ENCODE assay signal across 16 cellular contexts in the genomic region with DNA sequence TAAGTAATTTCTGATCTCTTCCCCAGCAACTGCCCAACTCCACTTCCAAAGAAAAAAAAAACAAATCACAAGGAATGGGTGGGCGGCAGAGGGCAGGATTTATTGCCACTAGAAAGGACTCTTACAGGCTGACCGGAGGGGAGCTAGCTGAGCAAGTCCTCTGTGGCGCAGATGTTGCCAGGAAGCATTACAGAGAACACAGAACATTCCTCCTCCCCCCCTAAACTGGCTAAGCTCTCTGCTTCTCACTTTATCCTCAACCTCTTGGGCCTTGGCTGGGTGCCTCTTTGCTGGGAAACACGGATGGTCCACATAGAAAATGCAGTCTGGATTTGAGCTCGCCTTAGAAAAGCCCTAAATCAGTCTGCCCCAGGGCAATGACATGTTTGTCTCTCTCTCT. TPM values are rescaled to one million over a fixed set of nuclear protein-coding genes. Genes with fewer than 3 reads are reported as not detected.
DNase-seq lines count a peak whose midpoint lies in the region; ATAC-seq and TF ChIP-seq lines count a peak whose summit lies in the region.
"Had no signal": no experiment of that assay in that cellular context is flagged by ENCODE, and none has a peak within 500 bp of the region (broad histone marks: within the 10 kb centered on the region; RNA-seq: fewer than 3 reads in every experiment).

No MANE protein-coding gene starts in this region.

- no peak for TF ChIP-seq CTCF in fibroblast of lung (conservative IDR thresholded peaks at IDR 0.05 in 1 of 2, IDR thresholded peaks at IDR 0.05 in 1 of 2; ENCODE audit: low read depth in 1 of 2, low read length in 2 of 2)

- H3K4me1 ChIP-seq in fibroblast of lung (ENCODE audit: control insufficient read depth, extremely low read depth, insufficient read depth, low read length): no peaks in the 10 kb centered on the region
- no peaks in the 10 kb centered on the region for H3K4me1 ChIP-seq in mesenchymal stem cell (ENCODE audit: control insufficient read depth, insufficient read depth, low read depth, low read length)
- H3K4me1 ChIP-seq: pancreas had no signal

- 47% methylated on average over 5 of the region's 5 CpGs for WGBS in mesenchymal stem cell

- H3K79me1 ChIP-seq in mesenchymal stem cell (replicated peaks; ENCODE audit: low read length, poor library complexity, severe bottlenecking): no peaks in the 10 kb centered on the region

- no peaks in the 10 kb centered on the region for H4K20me1 ChIP-seq in fibroblast of lung (ENCODE audit: control insufficient read depth, extremely low read depth, insufficient read depth, low read length)

- no peak overlapping the region for H2AK5ac ChIP-seq in mesenchymal stem cell (ENCODE audit: low read length, severe bottlenecking)

- no peaks in the 10 kb centered on the region for H3K27me3 ChIP-seq in fibroblast of lung (ENCODE audit: control insufficient read depth, insufficient read depth, low read length)
- H3K27me3 ChIP-seq in mesenchymal stem cell (ENCODE audit: control insufficient read depth in 1 of 2, insufficient read depth in 1 of 2, low read length in 2 of 2): peaks cover 0 to 43% of the 10 kb centered on the region in 2 experiments
- H3K27me3 ChIP-seq: pancreas had no signal

- ATAC-seq in GM18498 (IDR thresholded peaks at IDR 0.05; ENCODE audit: unreplicated experiment) (no peak), HG03439 (IDR thresholded peaks at IDR 0.05; ENCODE audit: unreplicated experiment) (no peak)
- ATAC-seq: activated CD8-positive, alpha-beta memory T cell treated with anti-CD3 and anti-CD28 coated beads, Interleukin-2, amount 10 ng/mL, durations not matched to agents 7 days and 5 days; pancreas; PC-3; T-cell had no signal

- H2AFZ ChIP-seq in fibroblast of lung (ENCODE audit: low read length): no peak overlapping the region
- no peak overlapping the region for H2AFZ ChIP-seq in mesenchymal stem cell (ENCODE audit: low read depth, low read length)

- no peak overlapping the region for H2BK12ac ChIP-seq in mesenchymal stem cell (ENCODE audit: low read length in 2 of 2)

- H3K23ac ChIP-seq in mesenchymal stem cell (ENCODE audit: low read length in 2 of 2): no peak overlapping the region

- no peak overlapping the region for H4K8ac ChIP-seq in mesenchymal stem cell (ENCODE audit: low read length)

- H2BK15ac ChIP-seq in mesenchymal stem cell (ENCODE audit: low read depth, poor library complexity, severe bottlenecking): no peak overlapping the region

- H3K36me3 ChIP-seq in fibroblast of lung (ENCODE audit: control insufficient read depth, insufficient read depth, low read length) (no peaks in the 10 kb centered on the region), mesenchymal stem cell (ENCODE audit: control insufficient read depth in 1 of 2, insufficient read depth in 2 of 2, low read depth in 1 of 2, low read length in 2 of 2) (no peaks in the 10 kb centered on the region)
- H3K36me3 ChIP-seq: pancreas, thoracic aorta had no signal

- no peak overlapping the region for H3K9ac ChIP-seq in fibroblast of lung (ENCODE audit: insufficient read depth, low read length)
- H3K9ac ChIP-seq in mesenchymal stem cell (ENCODE audit: low read length): peak overlapping the region; percentile 39

- no peak overlapping the region for H3K4ac ChIP-seq in mesenchymal stem cell (ENCODE audit: low read depth in 1 of 2, low read length in 2 of 2)

- H3K79me2 ChIP-seq in fibroblast of lung (ENCODE audit: control insufficient read depth, insufficient read depth, low read length): no peaks in the 10 kb centered on the region

- DNase-seq in AG08395 (ENCODE audit: low spot score) (peak; percentile 55), NCI-H2227 treated with DMSO at 0.1 percent for 48 hours (lab: John Stamatoyannopoulos, UW) (peak; percentile 36), fibroblast of lung (ENCODE audit: low read depth in 2 of 2) (peak; percentile 59 to 71), mesenchymal stem cell (no peak), MV-4-11 (lab: John Stamatoyannopoulos, UW) (no peak)
- DNase-seq in activated T-cell treated with anti-CD3 and anti-CD28 coated beads, Interleukin-2, amount 50 U/mL, for 48 hours: no peak
- DNase-seq: activated CD4-positive, CD25-positive, alpha-beta regulatory T cell; activated CD8-positive, alpha-beta memory T cell treated with anti-CD3 and anti-CD28 coated beads, Interleukin-2, amount 10 ng/mL, durations not matched to agents 7 days and 5 days; activated naive CD4-positive, alpha-beta T cell treated with anti-CD3 and anti-CD28 coated beads, Interleukin-2, amount 10 ng/mL, durations not matched to agents 7 days and 5 days; DMS 273 treated with DMSO at 0.1 percent for 48 hours; pancreas; PC-3; T-cell had no signal

- H3K9me3 ChIP-seq in fibroblast of lung (ENCODE audit: control insufficient read depth, insufficient read depth, low read depth, low read length) (no peaks in the 10 kb centered on the region), mesenchymal stem cell (ENCODE audit: control insufficient read depth, low read length) (no peaks in the 10 kb centered on the region)
- H3K9me3 ChIP-seq: pancreas, thoracic aorta had no signal

- no peak overlapping the region for H2BK5ac ChIP-seq in mesenchymal stem cell (ENCODE audit: low read depth, low read length, poor library complexity, severe bottlenecking)

- no peak overlapping the region for H3K4me3 ChIP-seq in fibroblast of lung (replicated peaks in 1 of 4; ENCODE audit: control extremely low read depth in 1 of 4, insufficient read depth in 1 of 4, low read depth in 3 of 4, low read length in 4 of 4)
- peak overlapping the region in 1 of 2 experiments; percentile 8 for H3K4me3 ChIP-seq in mesenchymal stem cell (ENCODE audit: insufficient read depth in 1 of 2, low read depth in 1 of 2, low read length in 2 of 2)
- H3K4me3 ChIP-seq: pancreas, thoracic aorta had no signal

- H2BK120ac ChIP-seq in mesenchymal stem cell (ENCODE audit: low read depth, low read length): no peak overlapping the region

- no peak overlapping the region for H3K27ac ChIP-seq in fibroblast of lung (ENCODE audit: insufficient read depth, low read length)
- no peak overlapping the region for H3K27ac ChIP-seq in mesenchymal stem cell (ENCODE audit: low read length, poor library complexity, severe bottlenecking)
- H3K27ac ChIP-seq: pancreas, thoracic aorta had no signal

- H3K4me2 ChIP-seq in fibroblast of lung (ENCODE audit: extremely low read depth, insufficient read depth, low read length): peak overlapping the region; percentile 11
- H3K4me2 ChIP-seq in mesenchymal stem cell (ENCODE audit: low read length, poor library complexity, severe bottlenecking): no peak overlapping the region

- H4K91ac ChIP-seq in mesenchymal stem cell (ENCODE audit: low read length): no peak overlapping the region

- no peak overlapping the region for H3K14ac ChIP-seq in mesenchymal stem cell (ENCODE audit: low read length in 2 of 2)

- H3K18ac ChIP-seq in mesenchymal stem cell (ENCODE audit: low read depth in 1 of 2, low read length in 2 of 2): no peak overlapping the region

RNA-seq across cellular contexts. Expression of a gene that starts 12.6 kb away (rescaled TPM):
- total RNA-seq in fibroblast of lung: 8.7 and 10.4 TPM in 2 replicates
- polyA plus RNA-seq in fibroblast of lung: 4.2 and 7.1 TPM in 2 replicates
- polyA plus RNA-seq in fibroblast of lung (2012): 16.1 and 24.1 TPM in 2 replicates
- 4.9 and 12.0 TPM in 2 replicates for polyA minus RNA-seq in fibroblast of lung (ENCODE audit: low replicate concordance)
- polyA plus RNA-seq in mesenchymal stem cell (2013, experiment 1 of 2): 6.1 TPM
- polyA plus RNA-seq in mesenchymal stem cell (2013, experiment 2 of 2): 6.3 TPM

RNA-seq across cellular contexts. Expression of a gene that starts 56.9 kb away (rescaled TPM):
- total RNA-seq in fibroblast of lung: 10.4 and 13.1 TPM in 2 replicates
- 65.7 and 78.3 TPM in 2 replicates for polyA plus RNA-seq in fibroblast of lung
- polyA plus RNA-seq in fibroblast of lung (2012): 41.7 and 48.9 TPM in 2 replicates
- polyA minus RNA-seq in fibroblast of lung (ENCODE audit: low replicate concordance): 77.7 and 89.7 TPM in 2 replicates
- 21.4 TPM for polyA plus RNA-seq in mesenchymal stem cell (2013, experiment 1 of 2)
- polyA plus RNA-seq in mesenchymal stem cell (2013, experiment 2 of 2): 23.4 TPM

Comparison
In these comparisons a context has a peak if more than half of its experiments do, and no peak if none do; other contexts are left out.
1. DNase-seq: peak in AG08395 (single experiment), NCI-H2227 treated with DMSO at 0.1 percent for 48 hours (single experiment) and fibroblast of lung (2 of 2); none in mesenchymal stem cell (single experiment), MV-4-11 (single experiment) and activated T-cell treated with anti-CD3 and anti-CD28 coated beads, Interleukin-2, amount 50 U/mL, for 48 hours (0 of 2).